Comparison of ENCODE assay signal across 1 cellular context in genomic region chr1:224223819-224224714, GRCh38.
TF ChIP-seq lines count a peak whose summit lies in the region.

No MANE protein-coding gene starts in this region.

TF ChIP-seq in GM23338, 12 proteins besides CTCF, POLR2A, EP300 and RAD21 (continued from another document):
- TF ChIP-seq ZNF462 (CRISPR knock-in tag; IDR thresholded peaks at IDR 0.05) (no peak), STAT1 (IDR thresholded peaks at IDR 0.05; ENCODE audit: unreplicated experiment) (no peak), POLR2AphosphoS5 (IDR thresholded peaks at IDR 0.05; ENCODE audit: low read depth) (no peak), REST (IDR thresholded peaks at IDR 0.05; ENCODE audit: unreplicated experiment) (no peak)
